In the genomic region with DNA sequence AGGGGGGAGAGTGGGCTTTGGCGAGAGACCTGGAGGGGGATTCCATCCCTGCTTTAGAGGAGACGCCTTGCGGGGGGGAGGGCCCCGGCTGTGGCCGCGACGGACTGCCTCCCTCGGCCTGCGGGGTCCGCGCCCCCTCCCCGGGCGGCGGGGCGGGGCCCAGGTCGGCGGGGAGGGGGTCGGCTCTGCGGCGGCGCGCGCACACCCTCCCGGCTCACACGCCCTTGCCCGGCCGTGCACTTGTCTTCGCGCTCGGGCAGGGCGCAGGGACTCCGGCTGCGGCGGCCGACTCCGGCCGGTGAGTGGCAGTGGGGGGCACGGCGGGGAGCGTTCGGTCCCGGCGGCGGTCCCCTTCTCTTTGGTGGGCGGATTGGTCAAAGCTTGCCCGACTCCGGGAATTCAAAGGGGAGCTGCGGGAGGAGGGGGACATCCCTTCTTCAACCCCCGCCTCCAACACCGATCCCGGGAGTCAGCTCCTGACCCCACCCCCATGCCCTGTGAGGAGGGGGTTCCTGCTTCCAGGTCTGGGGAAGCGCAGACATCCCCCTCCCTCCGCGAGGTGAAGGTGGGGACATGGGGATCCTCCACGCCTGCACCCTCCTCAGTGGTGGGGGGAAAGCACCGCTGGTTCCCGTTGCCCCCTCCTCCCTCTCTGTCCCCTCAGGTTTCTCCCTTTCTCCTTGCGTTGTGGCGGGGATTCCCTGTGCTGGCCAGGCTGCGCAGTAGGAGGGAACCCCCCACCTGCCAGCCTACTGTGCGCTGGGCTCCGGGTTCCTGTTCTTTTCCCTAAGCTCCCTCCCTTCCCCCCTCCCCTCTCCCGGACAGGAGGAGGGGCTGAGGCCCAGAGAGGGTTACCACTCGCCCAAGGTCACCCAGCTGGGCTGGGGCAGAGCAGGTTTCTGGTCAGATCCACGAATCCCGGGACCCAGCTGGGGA, we compare ENCODE assay signal across 1 cellular context.
TF ChIP-seq lines count a peak whose summit lies in the region.

No MANE protein-coding gene starts in this region.

TF ChIP-seq in IMR-90, 13 proteins besides CTCF, POLR2A, EP300 and RAD21 (continued from another document):
- TF ChIP-seq MAFK (IDR thresholded peaks at IDR 0.05; ENCODE audit: low read depth, low read length) (no peak), FOS (IDR thresholded peaks at IDR 0.05; ENCODE audit: low read depth, low read length) (no peak), ELK1 (IDR thresholded peaks at IDR 0.05; ENCODE audit: borderline replicate concordance, low read depth, low read length) (no peak), MXI1 (IDR thresholded peaks at IDR 0.05; ENCODE audit: borderline replicate concordance, low read depth, low read length) (no peak), CEBPB (IDR thresholded peaks at IDR 0.05; ENCODE audit: low read depth, low read length) (no peak), RCOR1 (IDR thresholded peaks at IDR 0.05; ENCODE audit: insufficient replicate concordance, low read length) (no peak), CHD1 (IDR thresholded peaks at IDR 0.05; ENCODE audit: low read depth, low read length) (no peak)
- TF ChIP-seq, protein P1, sequence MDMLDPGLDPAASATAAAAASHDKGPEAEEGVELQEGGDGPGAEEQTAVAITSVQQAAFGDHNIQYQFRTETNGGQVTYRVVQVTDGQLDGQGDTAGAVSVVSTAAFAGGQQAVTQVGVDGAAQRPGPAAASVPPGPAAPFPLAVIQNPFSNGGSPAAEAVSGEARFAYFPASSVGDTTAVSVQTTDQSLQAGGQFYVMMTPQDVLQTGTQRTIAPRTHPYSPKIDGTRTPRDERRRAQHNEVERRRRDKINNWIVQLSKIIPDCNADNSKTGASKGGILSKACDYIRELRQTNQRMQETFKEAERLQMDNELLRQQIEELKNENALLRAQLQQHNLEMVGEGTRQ (IDR thresholded peaks at IDR 0.05; ENCODE audit: low read depth, low read length), result no peak
